ENCODE assay signal across 8 cellular contexts in the genomic region with DNA sequence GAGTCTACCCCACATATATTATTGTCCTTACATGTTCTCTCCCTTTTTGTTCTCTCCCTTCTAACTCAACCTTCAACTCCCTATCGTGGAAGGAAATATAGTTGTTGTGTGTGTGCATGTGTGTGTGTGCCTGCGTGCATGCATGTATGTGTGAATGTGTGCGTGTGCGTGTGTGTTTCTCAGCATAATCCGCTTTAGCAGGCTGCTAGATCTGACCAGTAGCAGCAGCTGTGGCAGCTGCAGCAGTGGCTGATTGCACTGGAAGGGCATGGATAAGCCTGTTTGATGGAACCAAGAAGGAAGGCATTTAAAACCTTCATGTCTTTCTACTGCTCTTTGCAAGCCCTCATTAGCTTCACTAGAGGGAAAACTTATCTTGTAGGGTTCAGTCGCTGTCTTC.
DNase-seq lines count a peak whose midpoint lies in the region; ATAC-seq, FAIRE-seq and TF ChIP-seq lines count a peak whose summit lies in the region.

No MANE protein-coding gene starts in this region.

- H3K27ac Mint-ChIP-seq in HFFc6 (no peak overlapping the region), astrocyte (ENCODE audit: unreplicated experiment) (no peak overlapping the region)

- peaks cover 2% of the 10 kb centered on the region; the same call in 1 of the 2 replicates for H3K27me3 Mint-ChIP-seq in HFFc6 (ENCODE audit: insufficient read depth)
- peaks cover 6% of the 10 kb centered on the region for H3K27me3 Mint-ChIP-seq in astrocyte (ENCODE audit: low read depth, unreplicated experiment)

- no peak for TF ChIP-seq CTCF in HFFc6 (IDR thresholded peaks at IDR 0.05)
- TF ChIP-seq CTCF in astrocyte (IDR thresholded peaks at IDR 0.05; ENCODE audit: insufficient read depth, low read depth, low read length) = no peak
- TF ChIP-seq CTCF in A673 (conservative IDR thresholded peaks at IDR 0.05; ENCODE audit: low read depth, low read length) = no peak
- no peak for TF ChIP-seq CTCF in prostate gland (IDR thresholded peaks at IDR 0.05)

- H3K27ac ChIP-seq in ACC112 (ENCODE audit: low read depth, low read length) = no peak overlapping the region
- H3K27ac ChIP-seq in astrocyte (ENCODE audit: low read depth, low read length) = no peak overlapping the region
- H3K27ac ChIP-seq in A673 (ENCODE audit: low read depth, low read length, poor library complexity, severe bottlenecking) = no peak overlapping the region
- no peak overlapping the region for H3K27ac ChIP-seq in prostate gland

- H3K36me3 ChIP-seq in ACC112 (ENCODE audit: insufficient read depth, low read length) (no peaks in the 10 kb centered on the region), astrocyte (ENCODE audit: insufficient read depth, low read length) (no peaks in the 10 kb centered on the region), A673 (ENCODE audit: insufficient read depth, low read length, poor library complexity, severe bottlenecking) (no peaks in the 10 kb centered on the region), prostate gland (no peaks in the 10 kb centered on the region)

- H3K9me3 ChIP-seq in astrocyte (ENCODE audit: insufficient read depth, low read depth, low read length) = no peaks in the 10 kb centered on the region
- H3K9me3 ChIP-seq in A673 (ENCODE audit: low read depth, low read length, poor library complexity, severe bottlenecking) = no peaks in the 10 kb centered on the region
- no peaks in the 10 kb centered on the region for H3K9me3 ChIP-seq in prostate gland

- H3K9me3 Mint-ChIP-seq in HFFc6 = no peaks in the 10 kb centered on the region
- H3K9me3 Mint-ChIP-seq in astrocyte (ENCODE audit: unreplicated experiment) = no peaks in the 10 kb centered on the region

- FAIRE-seq in astrocyte (lab: Jason Lieb, UNC) = no peak

- CTCF ChIA-PET in A673 (lab: Charles Lee) = no interaction called here

- H2AFZ ChIP-seq in ACC112 (ENCODE audit: low read length, unreplicated experiment) = peak overlapping the region; percentile 98
- H2AFZ ChIP-seq in astrocyte (ENCODE audit: low read depth, low read length) = peak overlapping the region; percentile 92

- no peak for TF ChIP-seq POLR2A in prostate gland (IDR thresholded peaks at IDR 0.05)

- H3K4me3 ChIP-seq in ACC112 (ENCODE audit: low read depth, low read length) = peak overlapping the region; percentile 70; the same call in 1 of the 2 replicates
- no peak overlapping the region for H3K4me3 ChIP-seq in astrocyte (ENCODE audit: insufficient read depth, low read depth, low read length)
- H3K4me3 ChIP-seq in A673 (ENCODE audit: low read depth, low read length, poor library complexity, severe bottlenecking) = no peak overlapping the region
- H3K4me3 ChIP-seq in prostate gland = no peak overlapping the region

- H3K4me1 ChIP-seq in ACC112 (ENCODE audit: control insufficient read depth, insufficient read depth, low read length, unreplicated experiment) (peaks cover 5% of the 10 kb centered on the region), astrocyte (ENCODE audit: insufficient read depth, low read length) (peaks cover 7% of the 10 kb centered on the region), A673 (ENCODE audit: insufficient read depth, low read length, poor library complexity, severe bottlenecking) (no peaks in the 10 kb centered on the region), prostate gland (replicated peaks) (no peaks in the 10 kb centered on the region)

- DNase-seq in HFFc6 (no peak), astrocyte (ENCODE audit: low read depth) (no peak), myocyte (ENCODE audit: low read depth) (peak; percentile 75), A673 (ENCODE audit: low spot score) (no peak), prostate gland (ENCODE audit: low spot score) (no peak)
- no peak for DNase-seq in effector CD8-positive, alpha-beta T cell (lab: John Stamatoyannopoulos, UW)

- intact Hi-C loops in A673 (cut with micrococcal nuclease; ENCODE audit: unreplicated experiment) (no loop called here), prostate gland (cut with DNase I) (loop anchor here (5.0 to 10.0 kb wide), 2 partner anchors 51 to 402 kb away; no protein-coding TSS in a partner anchor)

- no peak overlapping the region for H3K9ac ChIP-seq in astrocyte (ENCODE audit: low read length)

- H3K79me2 ChIP-seq in ACC112 (ENCODE audit: control insufficient read depth, insufficient read depth, low read length, unreplicated experiment) (no peaks in the 10 kb centered on the region), astrocyte (ENCODE audit: insufficient read depth, low read length) (no peaks in the 10 kb centered on the region)

- no TSS peak for BruUV-seq in A673 (replicated peaks; lab: Mats Ljungman, UMichigan)

- 95% methylated on average over 6 of the region's 6 CpGs for WGBS in prostate gland

- POLR2A ChIA-PET in A673 (lab: Charles Lee; ENCODE audit: low non-redundant PET) = no interaction called here

- H3K27me3 ChIP-seq in ACC112 (ENCODE audit: insufficient read depth, low read length) (no peaks in the 10 kb centered on the region), astrocyte (ENCODE audit: insufficient read depth, low read length) (no peaks in the 10 kb centered on the region), A673 (replicated peaks; ENCODE audit: insufficient read depth, low read depth, low read length, poor library complexity) (no peaks in the 10 kb centered on the region), prostate gland (replicated peaks; ENCODE audit: insufficient read depth) (no peaks in the 10 kb centered on the region)

- H4K20me1 ChIP-seq in astrocyte (ENCODE audit: insufficient read depth, low read length) = no peaks in the 10 kb centered on the region

- peak overlapping the region; percentile 87 for H3K4me2 ChIP-seq in astrocyte (ENCODE audit: low read length)

- H3K36me3 Mint-ChIP-seq in HFFc6 (ENCODE audit: low read depth) = no peaks in the 10 kb centered on the region
- no peaks in the 10 kb centered on the region for H3K36me3 Mint-ChIP-seq in astrocyte (ENCODE audit: low read depth, unreplicated experiment)

- ATAC-seq in GM19035 (IDR thresholded peaks at IDR 0.05; ENCODE audit: unreplicated experiment) = no peak

- H3K4me3 Mint-ChIP-seq in HFFc6 = peak overlapping the region; percentile 85
- H3K4me3 Mint-ChIP-seq in astrocyte (ENCODE audit: unreplicated experiment) = no peak overlapping the region

- H3K4me1 Mint-ChIP-seq in HFFc6 (ENCODE audit: low read depth) = peaks cover 14% of the 10 kb centered on the region
- peaks cover 6% of the 10 kb centered on the region for H3K4me1 Mint-ChIP-seq in astrocyte (ENCODE audit: low read depth, unreplicated experiment)
